In genomic region chr11:85896871-85897270, GRCh38 we compare ENCODE assay signal across 33 cellular contexts. TPM values are rescaled to one million over a fixed set of nuclear protein-coding genes. Genes with fewer than 3 reads are reported as not detected.
"Had no signal": no experiment of that assay in that cellular context is flagged by ENCODE, and none has a peak within 500 bp of the region (broad histone marks: within the 10 kb centered on the region; RNA-seq: fewer than 3 reads in every experiment).

No MANE protein-coding gene starts in this region.

- H3K9me3 Mint-ChIP-seq: activated CD4-positive, alpha-beta memory T cell treated with anti-CD3 and anti-CD28 coated beads for 36 hours; activated CD4-positive, alpha-beta T cell treated with anti-CD3 and anti-CD28 coated beads, Interleukin-2, amount 10 ng/mL, durations not matched to agents 24 days and 14 days; activated naive CD4-positive, alpha-beta T cell treated with anti-CD3 and anti-CD28 coated beads, Interleukin-2, amount 10 ng/mL, durations not matched to agents 7 days and 5 days; activated naive CD4-positive, alpha-beta T cell treated with anti-CD3 and anti-CD28 coated beads, Interleukin-2, amount 50 U/mL, for 72 hours; activated naive CD8-positive, alpha-beta T cell treated with anti-CD3 and anti-CD28 coated beads, Interleukin-2, amount 10 ng/mL, durations not matched to agents 7 days and 5 days; activated T-cell treated with anti-CD3 and anti-CD28 coated beads, Interleukin-2, amount 50 U/mL, for 24 hours; effector memory CD8-positive, alpha-beta T cell had no signal

- H3K27ac ChIP-seq: brain microvascular endothelial cell, epithelial cell of prostate, esophagus squamous epithelium had no signal

- H3K36me3 ChIP-seq: brain microvascular endothelial cell, esophagus squamous epithelium had no signal

- H3K27me3 Mint-ChIP-seq: activated CD4-positive, alpha-beta memory T cell treated with anti-CD3 and anti-CD28 coated beads for 36 hours; activated CD4-positive, alpha-beta T cell treated with anti-CD3 and anti-CD28 coated beads for 36 hours; activated naive CD4-positive, alpha-beta T cell treated with anti-CD3 and anti-CD28 coated beads, Interleukin-2, amount 10 ng/mL, durations not matched to agents 7 days and 5 days; activated T-cell treated with anti-CD3 and anti-CD28 coated beads, Interleukin-2, amount 50 U/mL, for 24 hours; effector memory CD8-positive, alpha-beta T cell had no signal

- H3K36me3 Mint-ChIP-seq: activated CD4-positive, alpha-beta memory T cell treated with anti-CD3 and anti-CD28 coated beads for 36 hours; activated naive CD4-positive, alpha-beta T cell treated with anti-CD3 and anti-CD28 coated beads, Interleukin-2, amount 10 ng/mL, durations not matched to agents 7 days and 5 days; activated naive CD4-positive, alpha-beta T cell treated with anti-CD3 and anti-CD28 coated beads, Interleukin-2, amount 50 U/mL, for 72 hours; activated naive CD8-positive, alpha-beta T cell treated with anti-CD3 and anti-CD28 coated beads, Interleukin-2, amount 10 ng/mL, durations not matched to agents 7 days and 5 days had no signal

- H3K9me3 ChIP-seq: esophagus squamous epithelium had no signal

- DNase-seq: activated CD4-positive, alpha-beta memory T cell treated with anti-CD3 and anti-CD28 coated beads for 36 hours; activated CD4-positive, alpha-beta T cell treated with anti-CD3 and anti-CD28 coated beads for 36 hours; activated CD4-positive, alpha-beta T cell treated with anti-CD3 and anti-CD28 coated beads, Interleukin-2, amount 10 ng/mL, durations not matched to agents 24 days and 14 days; activated CD4-positive, CD25-positive, alpha-beta regulatory T cell; activated CD4-positive, CD25-positive, alpha-beta regulatory T cell treated with anti-CD3 and anti-CD28 coated beads, Interleukin-2, amount 50 U/mL, for 72 hours; activated CD8-positive, alpha-beta memory T cell treated with anti-CD3 and anti-CD28 coated beads, Interleukin-2, amount 50 U/mL, for 48 hours; activated CD8-positive, alpha-beta T cell treated with anti-CD3 and anti-CD28 coated beads, Interleukin-2, amount 10 ng/mL, durations not matched to agents 7 days and 5 days; activated gamma-delta T cell; activated naive CD4-positive, alpha-beta T cell; activated naive CD4-positive, alpha-beta T cell treated with anti-CD3 and anti-CD28 coated beads, Interleukin-2, amount 10 ng/mL, durations not matched to agents 7 days and 5 days; activated naive CD8-positive, alpha-beta T cell treated with anti-CD3 and anti-CD28 coated beads, Interleukin-2, amount 10 ng/mL, durations not matched to agents 7 days and 5 days; activated T-cell treated with anti-CD3 and anti-CD28 coated beads for 4 hours; activated T-cell treated with anti-CD3 and anti-CD28 coated beads, Interleukin-2, amount 50 U/mL, for 24 hours; activated T-cell treated with anti-CD3 and anti-CD28 coated beads, Interleukin-2, amount 50 U/mL, for 72 hours; amniotic stem cell; anterior cingulate cortex; brain microvascular endothelial cell; caudate nucleus; cortex of kidney; dermis blood vessel endothelial cell; effector CD4-positive, alpha-beta T cell; effector memory CD8-positive, alpha-beta T cell; esophagus squamous epithelium; head of caudate nucleus; T-helper 2 cell had no signal

- H3K27me3 ChIP-seq: brain microvascular endothelial cell, esophagus squamous epithelium had no signal

- ATAC-seq: activated CD4-positive, alpha-beta T cell treated with anti-CD3 and anti-CD28 coated beads for 36 hours; activated CD8-positive, alpha-beta T cell treated with anti-CD3 and anti-CD28 coated beads, Interleukin-2, amount 10 ng/mL, durations not matched to agents 7 days and 5 days; activated naive CD4-positive, alpha-beta T cell treated with anti-CD3 and anti-CD28 coated beads, Interleukin-2, amount 50 U/mL, for 72 hours; activated T-cell treated with anti-CD3 and anti-CD28 coated beads, Interleukin-2, amount 50 U/mL, for 72 hours; effector memory CD8-positive, alpha-beta T cell had no signal

- H3K4me3 ChIP-seq: esophagus squamous epithelium had no signal

- H3K4me1 Mint-ChIP-seq: activated CD4-positive, alpha-beta T cell treated with anti-CD3 and anti-CD28 coated beads for 36 hours; activated CD4-positive, alpha-beta T cell treated with anti-CD3 and anti-CD28 coated beads, Interleukin-2, amount 10 ng/mL, durations not matched to agents 24 days and 14 days; activated naive CD4-positive, alpha-beta T cell treated with anti-CD3 and anti-CD28 coated beads, Interleukin-2, amount 10 ng/mL, durations not matched to agents 7 days and 5 days; activated naive CD8-positive, alpha-beta T cell treated with anti-CD3 and anti-CD28 coated beads, Interleukin-2, amount 10 ng/mL, durations not matched to agents 7 days and 5 days had no signal

- H3K27ac Mint-ChIP-seq: activated CD4-positive, alpha-beta memory T cell treated with anti-CD3 and anti-CD28 coated beads for 36 hours; activated CD4-positive, alpha-beta T cell treated with anti-CD3 and anti-CD28 coated beads for 36 hours; activated CD4-positive, alpha-beta T cell treated with anti-CD3 and anti-CD28 coated beads, Interleukin-2, amount 10 ng/mL, durations not matched to agents 24 days and 14 days; activated CD8-positive, alpha-beta T cell treated with anti-CD3 and anti-CD28 coated beads, Interleukin-2, amount 10 ng/mL, durations not matched to agents 7 days and 5 days; activated naive CD4-positive, alpha-beta T cell treated with anti-CD3 and anti-CD28 coated beads, Interleukin-2, amount 10 ng/mL, durations not matched to agents 7 days and 5 days; activated naive CD4-positive, alpha-beta T cell treated with anti-CD3 and anti-CD28 coated beads, Interleukin-2, amount 50 U/mL, for 72 hours; activated naive CD8-positive, alpha-beta T cell treated with anti-CD3 and anti-CD28 coated beads, Interleukin-2, amount 10 ng/mL, durations not matched to agents 7 days and 5 days; activated T-cell treated with anti-CD3 and anti-CD28 coated beads, Interleukin-2, amount 50 U/mL, for 24 hours; activated T-cell treated with anti-CD3 and anti-CD28 coated beads, Interleukin-2, amount 50 U/mL, for 72 hours; effector memory CD8-positive, alpha-beta T cell had no signal

- H3K4me3 Mint-ChIP-seq: activated CD4-positive, alpha-beta memory T cell treated with anti-CD3 and anti-CD28 coated beads for 36 hours; activated CD4-positive, alpha-beta T cell treated with anti-CD3 and anti-CD28 coated beads for 36 hours; activated CD4-positive, alpha-beta T cell treated with anti-CD3 and anti-CD28 coated beads, Interleukin-2, amount 10 ng/mL, durations not matched to agents 24 days and 14 days; activated CD8-positive, alpha-beta T cell treated with anti-CD3 and anti-CD28 coated beads, Interleukin-2, amount 10 ng/mL, durations not matched to agents 7 days and 5 days; activated naive CD4-positive, alpha-beta T cell treated with anti-CD3 and anti-CD28 coated beads, Interleukin-2, amount 10 ng/mL, durations not matched to agents 7 days and 5 days; activated naive CD8-positive, alpha-beta T cell treated with anti-CD3 and anti-CD28 coated beads, Interleukin-2, amount 10 ng/mL, durations not matched to agents 7 days and 5 days; activated T-cell treated with anti-CD3 and anti-CD28 coated beads, Interleukin-2, amount 50 U/mL, for 24 hours; activated T-cell treated with anti-CD3 and anti-CD28 coated beads, Interleukin-2, amount 50 U/mL, for 72 hours; effector memory CD8-positive, alpha-beta T cell had no signal

- H3K4me1 ChIP-seq: esophagus squamous epithelium had no signal

RNA-seq across cellular contexts. Expression of gene CCDC83, which starts 41.7 kb away (rescaled TPM):
- total RNA-seq: activated CD4-positive, alpha-beta memory T cell treated with anti-CD3 and anti-CD28 coated beads for 36 hours; activated CD4-positive, alpha-beta T cell treated with anti-CD3 and anti-CD28 coated beads for 36 hours; activated CD4-positive, alpha-beta T cell treated with anti-CD3 and anti-CD28 coated beads, Interleukin-2, amount 10 ng/mL, durations not matched to agents 24 days and 14 days; activated CD8-positive, alpha-beta T cell treated with anti-CD3 and anti-CD28 coated beads, Interleukin-2, amount 10 ng/mL, durations not matched to agents 7 days and 5 days; activated naive CD8-positive, alpha-beta T cell treated with anti-CD3 and anti-CD28 coated beads, Interleukin-2, amount 10 ng/mL, durations not matched to agents 7 days and 5 days; activated T-cell treated with anti-CD3 and anti-CD28 coated beads, Interleukin-2, amount 50 U/mL, for 72 hours; astrocyte; chondrocyte; dermis blood vessel endothelial cell; esophagus squamous epithelium; frontal cortex; T-helper 1 cell treated with Interleukin-12 subunit alpha and Interleukin-12 subunit beta and Interleukin-4 antibody, amounts not matched to agents 30 ng/mL and 1 ng/mL, for 36 hours had no signal
- polyA plus RNA-seq: esophagus, fibroblast of lung had no signal
